8 cellular contexts compared by ENCODE assay signal in genomic region chr6:26660096-26660425, GRCh38. TPM values are rescaled to one million over a fixed set of nuclear protein-coding genes. Genes with fewer than 3 reads are reported as not detected.
DNase-seq lines count a peak whose midpoint lies in the region; ATAC-seq and TF ChIP-seq lines count a peak whose summit lies in the region.

No MANE protein-coding gene starts in this region.

- no peaks in the 10 kb centered on the region for H3K9me2 ChIP-seq in DOHH2 (replicated peaks; ENCODE audit: control insufficient read depth, low read length)

- peak overlapping the region; percentile 99 for H2AFZ ChIP-seq in smooth muscle cell (ENCODE audit: low read depth)

- peak overlapping the region; percentile 87 for H3K4me3 Mint-ChIP-seq in activated naive CD8-positive, alpha-beta T cell

- H3K27me3 Mint-ChIP-seq in activated naive CD8-positive, alpha-beta T cell: peaks cover 13% of the 10 kb centered on the region

- H3K36me3 Mint-ChIP-seq in activated naive CD8-positive, alpha-beta T cell: peaks cover 8% of the 10 kb centered on the region

- TF ChIP-seq CTCF in DOHH2 (IDR thresholded peaks at IDR 0.05; ENCODE audit: low read depth, low read length, poor library complexity, severe bottlenecking) (peak; percentile 20), smooth muscle cell (IDR thresholded peaks at IDR 0.05; ENCODE audit: borderline replicate concordance, insufficient read depth, poor library complexity, severe bottlenecking) (peak; percentile 6)

- 1% methylated on average over 4 of the region's 4 CpGs for WGBS in smooth muscle cell (ENCODE audit: low lambda C conversion rate)

- no peaks in the 10 kb centered on the region for H3K9me3 Mint-ChIP-seq in activated naive CD8-positive, alpha-beta T cell (ENCODE audit: low read depth)

- peaks cover 3% of the 10 kb centered on the region; the same call in 1 of the 2 replicates for H3K36me3 ChIP-seq in DOHH2 (ENCODE audit: control insufficient read depth, low read length)
- H3K36me3 ChIP-seq in HUES6 (ENCODE audit: control insufficient read depth, insufficient read depth, low read length): peaks cover 29% of the 10 kb centered on the region
- H3K36me3 ChIP-seq in smooth muscle cell (ENCODE audit: low read depth): peaks cover 7% of the 10 kb centered on the region

- H3K4me3 ChIP-seq in DOHH2 (ENCODE audit: low read length) (peak overlapping the region; percentile 84), HUES6 (ENCODE audit: low read depth, low read length) (peak overlapping the region; percentile 100), smooth muscle cell (peak overlapping the region; percentile 73)

- DNase-seq in hepatic stellate cell (ENCODE audit: low spot score): peak; percentile 30
- no peak for DNase-seq in smooth muscle cell (lab: John Stamatoyannopoulos, UW; ENCODE audit: unreplicated experiment)
- DNase-seq in iPS-NIHi7 (ENCODE audit: extremely low spot score): no peak
- DNase-seq in SW480 (ENCODE audit: low spot score): no peak

- no peak overlapping the region for H3K27ac ChIP-seq in DOHH2 (ENCODE audit: low read depth, low read length)
- no peak overlapping the region for H3K27ac ChIP-seq in HUES6 (ENCODE audit: low read depth, low read length)
- peak overlapping the region; percentile 84 for H3K27ac ChIP-seq in smooth muscle cell (ENCODE audit: low read depth)

- no peak overlapping the region for H3K27ac Mint-ChIP-seq in activated naive CD8-positive, alpha-beta T cell

- H3K79me2 ChIP-seq in DOHH2 (ENCODE audit: control insufficient read depth, low read length): peaks cover 10% of the 10 kb centered on the region
- H3K79me2 ChIP-seq in smooth muscle cell (ENCODE audit: low read depth): peaks cover 41% of the 10 kb centered on the region

- H3K9ac ChIP-seq in HUES6 (ENCODE audit: low read length) (peak overlapping the region; percentile 84), smooth muscle cell (ENCODE audit: low read depth) (no peak overlapping the region)

- H3F3A ChIP-seq in DOHH2 (ENCODE audit: control insufficient read depth, insufficient read depth): no peaks in the 10 kb centered on the region
- H3F3A ChIP-seq in smooth muscle cell (ENCODE audit: low read depth): no peaks in the 10 kb centered on the region

- ATAC-seq in GM21360 (IDR thresholded peaks at IDR 0.05; ENCODE audit: unreplicated experiment): peak; percentile 8

- peaks cover 34% of the 10 kb centered on the region for H3K4me1 Mint-ChIP-seq in activated naive CD8-positive, alpha-beta T cell (ENCODE audit: low read depth)

- no peaks in the 10 kb centered on the region for H3K9me3 ChIP-seq in DOHH2 (ENCODE audit: control insufficient read depth, insufficient read depth, low read length)
- H3K9me3 ChIP-seq in HUES6 (ENCODE audit: control insufficient read depth, insufficient read depth, low read depth, low read length): no peaks in the 10 kb centered on the region
- H3K9me3 ChIP-seq in smooth muscle cell (replicated peaks; ENCODE audit: low read depth): no peaks in the 10 kb centered on the region

- H4K20me1 ChIP-seq in DOHH2 (ENCODE audit: control insufficient read depth, insufficient read depth, low read depth, low read length) (no peaks in the 10 kb centered on the region), smooth muscle cell (ENCODE audit: low read depth) (peaks cover 30% of the 10 kb centered on the region)

- H3K4me1 ChIP-seq in DOHH2 (ENCODE audit: control insufficient read depth, low read length): peaks cover 16% of the 10 kb centered on the region
- no peaks in the 10 kb centered on the region for H3K4me1 ChIP-seq in HUES6 (ENCODE audit: control insufficient read depth, insufficient read depth, low read length)
- H3K4me1 ChIP-seq in smooth muscle cell (ENCODE audit: low read depth): peaks cover 11% of the 10 kb centered on the region

- H3K27me3 ChIP-seq in DOHH2 (ENCODE audit: control insufficient read depth, low read length) (no peaks in the 10 kb centered on the region), HUES6 (ENCODE audit: control insufficient read depth, insufficient read depth, low read length) (peaks cover 33% of the 10 kb centered on the region), smooth muscle cell (ENCODE audit: low read depth) (peaks cover 31% of the 10 kb centered on the region)

- peak overlapping the region; percentile 87 for H3K4me2 ChIP-seq in DOHH2 (ENCODE audit: low read length)
- peak overlapping the region; percentile 94 for H3K4me2 ChIP-seq in smooth muscle cell

RNA-seq across cellular contexts. Expression of gene ZNF322, which starts 0.5 kb away (rescaled TPM):
- 23.3 and 23.9 TPM in 2 replicates for total RNA-seq in smooth muscle cell
- 13.7 and 16.7 TPM in 2 replicates for polyA plus RNA-seq in smooth muscle cell
